In the genomic region with DNA sequence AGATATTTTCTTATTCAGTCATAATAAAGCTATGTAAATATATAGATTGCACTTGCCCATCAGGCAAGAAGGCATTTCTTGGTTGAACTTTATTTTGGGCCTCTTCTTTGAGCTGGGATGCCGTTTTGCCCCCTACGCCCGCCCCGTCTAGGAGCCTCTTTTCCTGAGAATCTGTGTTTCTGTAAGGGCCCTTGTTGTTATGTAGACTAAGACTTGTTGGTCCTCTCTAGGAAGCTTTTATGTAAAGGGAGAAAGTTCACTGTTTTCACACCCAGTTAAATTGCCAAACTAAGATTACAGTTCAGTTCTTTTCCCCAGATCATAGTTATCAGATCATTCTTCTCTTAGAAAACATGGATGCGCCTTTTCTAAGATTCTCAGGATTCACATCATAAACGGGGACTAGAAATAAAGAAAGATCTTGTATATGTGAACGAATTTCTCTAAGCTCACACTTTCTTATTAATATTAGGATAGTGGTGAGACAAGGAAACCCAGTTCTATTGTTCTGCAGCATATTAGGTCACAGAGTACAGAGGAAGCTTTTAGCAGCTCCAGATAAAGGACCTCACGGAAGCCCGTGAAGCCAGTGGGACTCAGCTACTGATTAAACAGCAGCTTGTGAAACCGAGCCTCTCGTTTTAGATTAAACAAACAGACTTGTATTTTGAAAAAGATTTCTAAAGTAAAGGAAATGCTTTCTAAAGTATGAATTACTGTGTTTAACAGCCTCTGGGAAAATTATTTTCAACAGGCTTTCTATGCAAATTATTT, we compare ENCODE assay signal across 1 cellular context.
TF ChIP-seq lines count a peak whose summit lies in the region.

No MANE protein-coding gene starts in this region.

TF ChIP-seq in HepG2, 621 proteins besides CTCF, POLR2A, EP300 and RAD21 (continued from another document and continues in another):
- TF ChIP-seq ZBTB25 (CRISPR knock-in tag; IDR thresholded peaks at IDR 0.05) (no peak), MED13 (CRISPR knock-in tag; IDR thresholded peaks at IDR 0.05) (no peak), NPAS2 (CRISPR knock-in tag; IDR thresholded peaks at IDR 0.05; ENCODE audit: borderline replicate concordance) (no peak), XRCC5 (optimal IDR thresholded peaks at IDR 0.05; ENCODE audit: low read length) (no peak), ZSCAN31 (CRISPR knock-in tag; IDR thresholded peaks at IDR 0.05; ENCODE audit: low read depth) (no peak), MYNN (CRISPR knock-in tag; IDR thresholded peaks at IDR 0.05; ENCODE audit: low read depth) (peak; percentile 99), FLYWCH1 (CRISPR knock-in tag; IDR thresholded peaks at IDR 0.05) (no peak), LCORL (IDR thresholded peaks at IDR 0.05) (no peak), LCORL (CRISPR knock-in tag; IDR thresholded peaks at IDR 0.05) (no peak), FOXK1 (CRISPR knock-in tag; IDR thresholded peaks at IDR 0.05; ENCODE audit: borderline replicate concordance, low read depth) (no peak), ZNF496 (CRISPR knock-in tag; IDR thresholded peaks at IDR 0.05; ENCODE audit: insufficient replicate concordance) (no peak), E2F5 (CRISPR knock-in tag; conservative IDR thresholded peaks at IDR 0.05) (no peak), HNRNPK (IDR thresholded peaks at IDR 0.05; ENCODE audit: low read depth, low read length, poor library complexity, severe bottlenecking) (no peak), SYNCRIP (IDR thresholded peaks at IDR 0.05; ENCODE audit: insufficient read depth, low read depth, low read length) (no peak), ZNF646 (CRISPR knock-in tag; IDR thresholded peaks at IDR 0.05) (no peak), KLF12 (CRISPR knock-in tag; IDR thresholded peaks at IDR 0.05; ENCODE audit: borderline replicate concordance) (no peak), HDAC2 (CRISPR knock-in tag; IDR thresholded peaks at IDR 0.05) (peak; percentile 48; the same call in 1 of the 2 replicates), RNF2 (conservative IDR thresholded peaks at IDR 0.05; ENCODE audit: low read depth) (no peak), RXRB (CRISPR knock-in tag; IDR thresholded peaks at IDR 0.05; ENCODE audit: borderline replicate concordance) (no peak), CHD2 (IDR thresholded peaks at IDR 0.05; ENCODE audit: low read depth, low read length) (no peak), ZNF124 (CRISPR knock-in tag; IDR thresholded peaks at IDR 0.05) (no peak), ZNF577 (CRISPR knock-in tag; IDR thresholded peaks at IDR 0.05; ENCODE audit: borderline replicate concordance, low read depth) (no peak), ZNF746 (CRISPR knock-in tag; IDR thresholded peaks at IDR 0.05) (no peak), TBX2 (CRISPR knock-in tag; IDR thresholded peaks at IDR 0.05; ENCODE audit: borderline replicate concordance) (peak; percentile 81; the same call in 1 of the 2 replicates), SIX1 (CRISPR knock-in tag; IDR thresholded peaks at IDR 0.05; ENCODE audit: borderline replicate concordance) (peak; percentile 46; the same call in 1 of the 2 replicates), ZBTB42 (CRISPR knock-in tag; IDR thresholded peaks at IDR 0.05) (no peak), ZNF598 (CRISPR knock-in tag; IDR thresholded peaks at IDR 0.05; ENCODE audit: borderline replicate concordance) (no peak), SAP130 (CRISPR knock-in tag; IDR thresholded peaks at IDR 0.05; ENCODE audit: low read depth) (peak; percentile 75), ZBTB8A (CRISPR knock-in tag; IDR thresholded peaks at IDR 0.05; ENCODE audit: borderline replicate concordance, low read depth) (no peak), ZNF773 (CRISPR knock-in tag; IDR thresholded peaks at IDR 0.05; ENCODE audit: borderline replicate concordance) (no peak), ZBTB2 (CRISPR knock-in tag; IDR thresholded peaks at IDR 0.05; ENCODE audit: low read depth) (no peak)
- TF ChIP-seq, protein P1, sequence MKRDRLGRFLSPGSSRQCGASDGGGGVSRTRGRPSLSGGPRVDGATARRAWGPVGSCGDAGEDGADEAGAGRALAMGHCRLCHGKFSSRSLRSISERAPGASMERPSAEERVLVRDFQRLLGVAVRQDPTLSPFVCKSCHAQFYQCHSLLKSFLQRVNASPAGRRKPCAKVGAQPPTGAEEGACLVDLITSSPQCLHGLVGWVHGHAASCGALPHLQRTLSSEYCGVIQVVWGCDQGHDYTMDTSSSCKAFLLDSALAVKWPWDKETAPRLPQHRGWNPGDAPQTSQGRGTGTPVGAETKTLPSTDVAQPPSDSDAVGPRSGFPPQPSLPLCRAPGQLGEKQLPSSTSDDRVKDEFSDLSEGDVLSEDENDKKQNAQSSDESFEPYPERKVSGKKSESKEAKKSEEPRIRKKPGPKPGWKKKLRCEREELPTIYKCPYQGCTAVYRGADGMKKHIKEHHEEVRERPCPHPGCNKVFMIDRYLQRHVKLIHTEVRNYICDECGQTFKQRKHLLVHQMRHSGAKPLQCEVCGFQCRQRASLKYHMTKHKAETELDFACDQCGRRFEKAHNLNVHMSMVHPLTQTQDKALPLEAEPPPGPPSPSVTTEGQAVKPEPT (CRISPR knock-in tag; IDR thresholded peaks at IDR 0.05; ENCODE audit: low read depth) = no peak
- TF ChIP-seq, protein P2, sequence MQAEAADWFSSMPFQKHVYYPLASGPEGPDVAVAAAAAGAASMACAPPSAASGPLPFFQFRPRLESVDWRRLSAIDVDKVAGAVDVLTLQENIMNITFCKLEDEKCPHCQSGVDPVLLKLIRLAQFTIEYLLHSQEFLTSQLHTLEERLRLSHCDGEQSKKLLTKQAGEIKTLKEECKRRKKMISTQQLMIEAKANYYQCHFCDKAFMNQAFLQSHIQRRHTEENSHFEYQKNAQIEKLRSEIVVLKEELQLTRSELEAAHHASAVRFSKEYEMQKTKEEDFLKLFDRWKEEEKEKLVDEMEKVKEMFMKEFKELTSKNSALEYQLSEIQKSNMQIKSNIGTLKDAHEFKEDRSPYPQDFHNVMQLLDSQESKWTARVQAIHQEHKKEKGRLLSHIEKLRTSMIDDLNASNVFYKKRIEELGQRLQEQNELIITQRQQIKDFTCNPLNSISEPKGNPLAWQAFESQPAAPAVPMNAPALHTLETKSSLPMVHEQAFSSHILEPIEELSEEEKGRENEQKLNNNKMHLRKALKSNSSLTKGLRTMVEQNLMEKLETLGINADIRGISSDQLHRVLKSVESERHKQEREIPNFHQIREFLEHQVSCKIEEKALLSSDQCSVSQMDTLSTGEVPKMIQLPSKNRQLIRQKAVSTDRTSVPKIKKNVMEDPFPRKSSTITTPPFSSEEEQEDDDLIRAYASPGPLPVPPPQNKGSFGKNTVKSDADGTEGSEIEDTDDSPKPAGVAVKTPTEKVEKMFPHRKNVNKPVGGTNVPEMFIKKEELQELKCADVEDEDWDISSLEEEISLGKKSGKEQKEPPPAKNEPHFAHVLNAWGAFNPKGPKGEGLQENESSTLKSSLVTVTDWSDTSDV (CRISPR knock-in tag; IDR thresholded peaks at IDR 0.05) = no peak
- TF ChIP-seq, protein P3, sequence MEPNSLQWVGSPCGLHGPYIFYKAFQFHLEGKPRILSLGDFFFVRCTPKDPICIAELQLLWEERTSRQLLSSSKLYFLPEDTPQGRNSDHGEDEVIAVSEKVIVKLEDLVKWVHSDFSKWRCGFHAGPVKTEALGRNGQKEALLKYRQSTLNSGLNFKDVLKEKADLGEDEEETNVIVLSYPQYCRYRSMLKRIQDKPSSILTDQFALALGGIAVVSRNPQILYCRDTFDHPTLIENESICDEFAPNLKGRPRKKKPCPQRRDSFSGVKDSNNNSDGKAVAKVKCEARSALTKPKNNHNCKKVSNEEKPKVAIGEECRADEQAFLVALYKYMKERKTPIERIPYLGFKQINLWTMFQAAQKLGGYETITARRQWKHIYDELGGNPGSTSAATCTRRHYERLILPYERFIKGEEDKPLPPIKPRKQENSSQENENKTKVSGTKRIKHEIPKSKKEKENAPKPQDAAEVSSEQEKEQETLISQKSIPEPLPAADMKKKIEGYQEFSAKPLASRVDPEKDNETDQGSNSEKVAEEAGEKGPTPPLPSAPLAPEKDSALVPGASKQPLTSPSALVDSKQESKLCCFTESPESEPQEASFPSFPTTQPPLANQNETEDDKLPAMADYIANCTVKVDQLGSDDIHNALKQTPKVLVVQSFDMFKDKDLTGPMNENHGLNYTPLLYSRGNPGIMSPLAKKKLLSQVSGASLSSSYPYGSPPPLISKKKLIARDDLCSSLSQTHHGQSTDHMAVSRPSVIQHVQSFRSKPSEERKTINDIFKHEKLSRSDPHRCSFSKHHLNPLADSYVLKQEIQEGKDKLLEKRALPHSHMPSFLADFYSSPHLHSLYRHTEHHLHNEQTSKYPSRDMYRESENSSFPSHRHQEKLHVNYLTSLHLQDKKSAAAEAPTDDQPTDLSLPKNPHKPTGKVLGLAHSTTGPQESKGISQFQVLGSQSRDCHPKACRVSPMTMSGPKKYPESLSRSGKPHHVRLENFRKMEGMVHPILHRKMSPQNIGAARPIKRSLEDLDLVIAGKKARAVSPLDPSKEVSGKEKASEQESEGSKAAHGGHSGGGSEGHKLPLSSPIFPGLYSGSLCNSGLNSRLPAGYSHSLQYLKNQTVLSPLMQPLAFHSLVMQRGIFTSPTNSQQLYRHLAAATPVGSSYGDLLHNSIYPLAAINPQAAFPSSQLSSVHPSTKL (CRISPR knock-in tag; IDR thresholded peaks at IDR 0.05) = peak; percentile 73; the same call in 1 of the 2 replicates
- TF ChIP-seq, protein P4, sequence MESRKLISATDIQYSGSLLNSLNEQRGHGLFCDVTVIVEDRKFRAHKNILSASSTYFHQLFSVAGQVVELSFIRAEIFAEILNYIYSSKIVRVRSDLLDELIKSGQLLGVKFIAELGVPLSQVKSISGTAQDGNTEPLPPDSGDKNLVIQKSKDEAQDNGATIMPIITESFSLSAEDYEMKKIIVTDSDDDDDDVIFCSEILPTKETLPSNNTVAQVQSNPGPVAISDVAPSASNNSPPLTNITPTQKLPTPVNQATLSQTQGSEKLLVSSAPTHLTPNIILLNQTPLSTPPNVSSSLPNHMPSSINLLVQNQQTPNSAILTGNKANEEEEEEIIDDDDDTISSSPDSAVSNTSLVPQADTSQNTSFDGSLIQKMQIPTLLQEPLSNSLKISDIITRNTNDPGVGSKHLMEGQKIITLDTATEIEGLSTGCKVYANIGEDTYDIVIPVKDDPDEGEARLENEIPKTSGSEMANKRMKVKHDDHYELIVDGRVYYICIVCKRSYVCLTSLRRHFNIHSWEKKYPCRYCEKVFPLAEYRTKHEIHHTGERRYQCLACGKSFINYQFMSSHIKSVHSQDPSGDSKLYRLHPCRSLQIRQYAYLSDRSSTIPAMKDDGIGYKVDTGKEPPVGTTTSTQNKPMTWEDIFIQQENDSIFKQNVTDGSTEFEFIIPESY (CRISPR knock-in tag; IDR thresholded peaks at IDR 0.05) = no peak
